ENCODE assay signal across 2 cellular contexts in genomic region chr1:119740261-119740660, GRCh38.
TF ChIP-seq lines count a peak whose summit lies in the region.

No MANE protein-coding gene starts in this region.

TF ChIP-seq in GM23338, 12 proteins besides CTCF, POLR2A, EP300 and RAD21:
- TF ChIP-seq ZNF114 (CRISPR knock-in tag; IDR thresholded peaks at IDR 0.05) (no peak), ZNF462 (CRISPR knock-in tag; IDR thresholded peaks at IDR 0.05) (no peak), ETS1 (IDR thresholded peaks at IDR 0.05) (no peak), NANOG (IDR thresholded peaks at IDR 0.05; ENCODE audit: borderline replicate concordance) (no peak), ZNF331 (CRISPR knock-in tag; IDR thresholded peaks at IDR 0.05; ENCODE audit: low read depth) (no peak), EZH2phosphoT487 (IDR thresholded peaks at IDR 0.05; ENCODE audit: unreplicated experiment) (no peak), JUNB (IDR thresholded peaks at IDR 0.05; ENCODE audit: unreplicated experiment) (no peak), STAT1 (IDR thresholded peaks at IDR 0.05; ENCODE audit: unreplicated experiment) (no peak), CREB1 (CRISPR knock-in tag; IDR thresholded peaks at IDR 0.05; ENCODE audit: low read depth) (no peak), REST (IDR thresholded peaks at IDR 0.05; ENCODE audit: unreplicated experiment) (no peak), POLR2AphosphoS5 (IDR thresholded peaks at IDR 0.05; ENCODE audit: low read depth) (no peak), EZH2 (IDR thresholded peaks at IDR 0.05; ENCODE audit: low read depth, unreplicated experiment) (no peak)

TF ChIP-seq in H1, 55 proteins besides CTCF, POLR2A, EP300 and RAD21:
- TF ChIP-seq BCL11A (IDR thresholded peaks at IDR 0.05; ENCODE audit: low read depth in 2 of 2, low read length in 2 of 2) (no peak), KDM4A (IDR thresholded peaks at IDR 0.05; ENCODE audit: low read depth, low read length, severe bottlenecking) (no peak), HDAC2 (IDR thresholded peaks at IDR 0.05; ENCODE audit: borderline replicate concordance in 1 of 2, low read depth in 2 of 2, low read length in 2 of 2) (no peak), BACH1 (IDR thresholded peaks at IDR 0.05; ENCODE audit: low read length) (no peak), ATF2 (IDR thresholded peaks at IDR 0.05; ENCODE audit: low read length) (no peak), CEBPB (IDR thresholded peaks at IDR 0.05; ENCODE audit: low read depth, low read length) (no peak), KDM1A (IDR thresholded peaks at IDR 0.05; ENCODE audit: borderline replicate concordance, low read length) (no peak), PHF8 (conservative IDR thresholded peaks at IDR 0.05; ENCODE audit: low read depth, low read length) (no peak), RFX5 (IDR thresholded peaks at IDR 0.05; ENCODE audit: borderline replicate concordance, low read depth, low read length) (no peak), CTBP2 (IDR thresholded peaks at IDR 0.05; ENCODE audit: borderline replicate concordance, insufficient read depth, insufficient read length, low read length) (no peak), POLR2AphosphoS5 (IDR thresholded peaks at IDR 0.05; ENCODE audit: low read depth, low read length) (no peak), JUN (IDR thresholded peaks at IDR 0.05; ENCODE audit: low read depth, low read length) (no peak), SP4 (IDR thresholded peaks at IDR 0.05; ENCODE audit: low read length) (no peak), TAF7 (optimal IDR thresholded peaks at IDR 0.05; ENCODE audit: borderline replicate concordance, low read depth, low read length) (no peak), RXRA (IDR thresholded peaks at IDR 0.05; ENCODE audit: insufficient read depth, low read depth, low read length) (no peak), CHD2 (IDR thresholded peaks at IDR 0.05; ENCODE audit: low read length) (no peak)
